Comparison of ENCODE assay signal across 8 cellular contexts in the genomic region with DNA sequence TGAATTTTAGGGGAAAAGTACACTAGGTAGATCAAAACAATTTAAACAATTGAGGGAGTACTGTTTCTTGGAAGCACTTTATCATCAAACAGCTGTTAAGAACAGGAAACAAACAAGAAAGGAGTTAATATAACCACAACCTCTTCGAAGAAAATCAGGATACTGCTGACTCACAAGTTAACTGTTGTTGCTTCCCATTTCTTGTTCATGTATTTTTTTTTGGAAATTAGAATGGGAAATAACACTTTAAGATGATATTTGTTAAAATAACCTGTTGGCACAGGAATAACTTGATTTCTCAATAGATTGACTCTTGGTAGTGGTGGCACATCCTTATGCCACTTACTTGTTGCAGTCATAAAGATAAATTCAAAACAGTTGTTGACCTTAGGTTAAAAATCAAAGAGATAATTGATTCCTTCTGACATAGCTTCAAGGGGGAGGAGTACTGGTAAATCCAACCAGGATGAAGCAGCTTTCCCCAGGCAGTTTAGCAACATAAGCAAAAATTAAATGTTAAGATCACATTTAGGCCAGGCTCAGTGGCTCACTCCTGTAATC. TPM values are rescaled to one million over a fixed set of nuclear protein-coding genes. Genes with fewer than 3 reads are reported as not detected.
DNase-seq lines count a peak whose midpoint lies in the region; ATAC-seq and TF ChIP-seq lines count a peak whose summit lies in the region.

No MANE protein-coding gene starts in this region.

- no peak for DNase-seq in CD4-positive, alpha-beta T cell
- DNase-seq in LHCN-M2 (ENCODE audit: low read depth): peak; percentile 73
- peak; percentile 12 for DNase-seq in astrocyte of the spinal cord (ENCODE audit: low read depth, low spot score)
- no peak for DNase-seq in naive thymus-derived CD4-positive, alpha-beta T cell
- DNase-seq in T-helper 9 cell: no peak
- DNase-seq in NCI-H1417 treated with DMSO at 0.1 percent for 48 hours (lab: John Stamatoyannopoulos, UW): no peak
- DNase-seq in COLO668 (lab: John Stamatoyannopoulos, UW; ENCODE audit: unreplicated experiment): no peak
- DNase-seq in NCI-H748 (lab: John Stamatoyannopoulos, UW; ENCODE audit: unreplicated experiment): no peak

- no peak overlapping the region for H3K27ac ChIP-seq in CD4-positive, alpha-beta T cell (ENCODE audit: low read depth, low read length)
- H3K27ac ChIP-seq in naive thymus-derived CD4-positive, alpha-beta T cell (ENCODE audit: low read depth, low read length): no peak overlapping the region

- H3K36me3 Mint-ChIP-seq in CD4-positive, alpha-beta T cell (ENCODE audit: low read depth): peaks cover 67% of the 10 kb centered on the region
- peaks cover 0 to 27% (median 12%) of the 10 kb centered on the region in 5 donors for H3K36me3 Mint-ChIP-seq in naive thymus-derived CD4-positive, alpha-beta T cell

- peak overlapping the region; percentile 57 for H3K4me3 Mint-ChIP-seq in CD4-positive, alpha-beta T cell
- peak overlapping the region; percentile 30 to 96 (median 63) for H3K4me3 Mint-ChIP-seq in naive thymus-derived CD4-positive, alpha-beta T cell

- H3K4me3 ChIP-seq in astrocyte of the spinal cord (ENCODE audit: low read depth, low read length): no peak overlapping the region
- no peak overlapping the region for H3K4me3 ChIP-seq in naive thymus-derived CD4-positive, alpha-beta T cell (ENCODE audit: low read length)

- CTCF ChIA-PET in CD4-positive, alpha-beta T cell (lab: Charles Lee): interaction anchor here (1.5 kb wide), 1 partner anchor 26 kb away, joined by 3 read pairs; no protein-coding TSS in a partner anchor
- CTCF ChIA-PET in naive thymus-derived CD4-positive, alpha-beta T cell (lab: Charles Lee): no interaction called here

- POLR2A ChIA-PET in CD4-positive, alpha-beta T cell (lab: Charles Lee): no interaction called here
- POLR2A ChIA-PET in naive thymus-derived CD4-positive, alpha-beta T cell (lab: Charles Lee): no interaction called here

- intact Hi-C loops in CD4-positive, alpha-beta T cell (cut with DNase I, micrococcal nuclease): loop anchor here (5.0 to 10.0 kb wide), 5 partner anchors 289 to 1981 kb away; a partner anchor contains a TSS
- intact Hi-C loops in naive thymus-derived CD4-positive, alpha-beta T cell (cut with micrococcal nuclease): loop anchor here (5.0 to 10.0 kb wide), 5 partner anchors 581 to 1159 kb away; a partner anchor contains a TSS

- no peak for TF ChIP-seq CTCF in CD4-positive, alpha-beta T cell (IDR thresholded peaks at IDR 0.05)
- no peak for TF ChIP-seq CTCF in astrocyte of the spinal cord (IDR thresholded peaks at IDR 0.05; ENCODE audit: low read depth, low read length)

- in situ Hi-C loops in astrocyte of the spinal cord (cut with HindIII; ENCODE audit: low sequenced_read_pairs): no loop called here

- H3K36me3 ChIP-seq in naive thymus-derived CD4-positive, alpha-beta T cell (ENCODE audit: control insufficient read depth in 2 of 3, insufficient read depth in 3 of 3, low read length in 3 of 3): peaks cover 0 to 16% (median 4%) of the 10 kb centered on the region in 3 experiments

- H3K27me3 Mint-ChIP-seq in CD4-positive, alpha-beta T cell: no peaks in the 10 kb centered on the region
- H3K27me3 Mint-ChIP-seq in naive thymus-derived CD4-positive, alpha-beta T cell: no peaks in the 10 kb centered on the region

- H3K9me3 Mint-ChIP-seq in CD4-positive, alpha-beta T cell: no peaks in the 10 kb centered on the region
- no peaks in the 10 kb centered on the region for H3K9me3 Mint-ChIP-seq in naive thymus-derived CD4-positive, alpha-beta T cell

- no peak for ATAC-seq in CD4-positive, alpha-beta T cell (ENCODE audit: poor library complexity)
- ATAC-seq in naive thymus-derived CD4-positive, alpha-beta T cell: no peak

- peaks cover 29 to 30% of the 10 kb centered on the region in 2 donors for H3K4me1 ChIP-seq in naive thymus-derived CD4-positive, alpha-beta T cell (ENCODE audit: control insufficient read depth in 2 of 2, insufficient read depth in 2 of 2, low read length in 2 of 2)

- H3K27me3 ChIP-seq in CD4-positive, alpha-beta T cell (ENCODE audit: control insufficient read depth, insufficient read depth, low read length): no peaks in the 10 kb centered on the region
- H3K27me3 ChIP-seq in naive thymus-derived CD4-positive, alpha-beta T cell (ENCODE audit: control insufficient read depth in 2 of 2, insufficient read depth in 2 of 2, low read length in 2 of 2): no peaks in the 10 kb centered on the region

- no peaks in the 10 kb centered on the region for H3K9me3 ChIP-seq in CD4-positive, alpha-beta T cell (ENCODE audit: control insufficient read depth, low read length)
- H3K9me3 ChIP-seq in naive thymus-derived CD4-positive, alpha-beta T cell (ENCODE audit: control insufficient read depth in 2 of 3, low read length in 3 of 3): no peaks in the 10 kb centered on the region

- peak overlapping the region; percentile 48 for H3K27ac Mint-ChIP-seq in CD4-positive, alpha-beta T cell
- peak overlapping the region in 4 of 9 donors; percentile 19 to 70 (median 53) for H3K27ac Mint-ChIP-seq in naive thymus-derived CD4-positive, alpha-beta T cell

- H3K4me1 Mint-ChIP-seq in CD4-positive, alpha-beta T cell (ENCODE audit: low read depth): peaks cover 46% of the 10 kb centered on the region
- peaks cover 36 to 62% (median 56%) of the 10 kb centered on the region in 7 donors for H3K4me1 Mint-ChIP-seq in naive thymus-derived CD4-positive, alpha-beta T cell

RNA-seq across cellular contexts. Expression of a gene that starts 3.3 kb away (rescaled TPM):
- total RNA-seq in CD4-positive, alpha-beta T cell: 100 to 1,000 TPM; 109 TPM
- 158 and 229 TPM in 2 replicates for total RNA-seq in LHCN-M2 (2014; rRNA removed)
- 25.5 TPM for polyA plus RNA-seq in LHCN-M2 (2012)
- total RNA-seq in naive thymus-derived CD4-positive, alpha-beta T cell: 100 to 1,000 TPM in 1 of 5 experiments, 10 to 100 TPM in 4; 76.1 to 116 (median 87.0) TPM
- polyA plus RNA-seq in naive thymus-derived CD4-positive, alpha-beta T cell: 100 to 1,000 TPM in 1 of 2 donors, 10 to 100 TPM in 1; 98.3 to 109 TPM

RNA-seq across cellular contexts. Expression of a gene that starts 28.5 kb away (rescaled TPM):
- total RNA-seq in CD4-positive, alpha-beta T cell: 10 to 100 TPM; 40.3 to 44.6 TPM
- 73.8 and 90.3 TPM in 2 replicates for total RNA-seq in LHCN-M2 (2014; rRNA removed)
- polyA plus RNA-seq in LHCN-M2 (2012): 108 TPM
- total RNA-seq in naive thymus-derived CD4-positive, alpha-beta T cell: 100 to 1,000 TPM in 1 of 5 experiments, 10 to 100 TPM in 4; 46.6 to 124 (median 50.1) TPM
- 100 to 1,000 TPM in 1 of 2 donors, 10 to 100 TPM in 1; 84.8 to 135 TPM for polyA plus RNA-seq in naive thymus-derived CD4-positive, alpha-beta T cell

Comparison
In these comparisons a context has a peak if more than half of its experiments do, and no peak if none do; other contexts are left out.
1. DNase-seq: peak in LHCN-M2 (single experiment) and astrocyte of the spinal cord (single experiment); none in CD4-positive, alpha-beta T cell (0 of 10), naive thymus-derived CD4-positive, alpha-beta T cell (0 of 9), T-helper 9 cell (single experiment), NCI-H1417 treated with DMSO at 0.1 percent for 48 hours (single experiment), COLO668 (single experiment) and NCI-H748 (single experiment).